In genomic region chr15:31299588-31300207, GRCh38 we compare ENCODE assay signal across 20 cellular contexts. TPM values are rescaled to one million over a fixed set of nuclear protein-coding genes. Genes with fewer than 3 reads are reported as not detected.
DNase-seq lines count a peak whose midpoint lies in the region; ATAC-seq, FAIRE-seq and TF ChIP-seq lines count a peak whose summit lies in the region.
"Had no signal": no experiment of that assay in that cellular context is flagged by ENCODE, and none has a peak within 500 bp of the region (broad histone marks: within the 10 kb centered on the region; RNA-seq: fewer than 3 reads in every experiment).

No MANE protein-coding gene starts in this region.

- no peaks in the 10 kb centered on the region for H3K27me3 ChIP-seq in DND-41 (ENCODE audit: insufficient read depth, low read length, poor library complexity)
- H3K27me3 ChIP-seq in HepG2 (ENCODE audit: control insufficient read depth in 1 of 2, insufficient read depth in 2 of 2, low read length in 2 of 2): no peaks in the 10 kb centered on the region
- H3K27me3 ChIP-seq: heart right ventricle, suprapubic skin had no signal

- H3K79me2 ChIP-seq in DND-41 (ENCODE audit: insufficient read depth, low read length): no peaks in the 10 kb centered on the region
- no peaks in the 10 kb centered on the region for H3K79me2 ChIP-seq in HepG2 (ENCODE audit: insufficient read depth, low read length)

- H3K9me3 ChIP-seq in A549 (no peaks in the 10 kb centered on the region), DND-41 (ENCODE audit: insufficient read depth, low read length, severe bottlenecking) (no peaks in the 10 kb centered on the region), HepG2 (ENCODE audit: low read length) (no peaks in the 10 kb centered on the region)
- H3K9me3 ChIP-seq: heart right ventricle, suprapubic skin had no signal

- POLR2A ChIA-PET in A549 (lab: Yijun Ruan, JAX) (interaction anchor here (1.4 kb wide), 1 partner anchor 27 kb away, joined by 4 read pairs; the partner anchor contains the start of gene KLF13), HepG2 (lab: Yijun Ruan, JAX) (interaction anchor here (4.5 kb wide), 1 partner anchor 26 kb away, joined by 26 read pairs; the partner anchor contains the start of gene KLF13)

- CTCF ChIA-PET in A549 (lab: Yijun Ruan, JAX): interaction anchor here (0.7 to 1.6 kb wide), 3 partner anchors 24 to 188 kb away, joined by 3 to 4 read pairs (median 4); no protein-coding TSS in a partner anchor
- CTCF ChIA-PET in HepG2 (lab: Yijun Ruan, JAX; ENCODE audit: low intra/inter-chr PET ratio, low total read pairs): no interaction called here

- ATAC-seq in A549 (no peak), DND-41 (ENCODE audit: insufficient read depth, low read depth) (no peak), HG02852 (IDR thresholded peaks at IDR 0.05; ENCODE audit: unreplicated experiment) (no peak), HepG2 (no peak)
- ATAC-seq: HCT116; natural killer cell treated with Interleukin-12 subunit alpha and Interleukin-12 subunit beta and Interleukin-15 and Interleukin-18, amount 100 ng/mL, for 72 hours had no signal

- no peak overlapping the region for H3K4me2 ChIP-seq in A549
- no peak overlapping the region for H3K4me2 ChIP-seq in DND-41 (ENCODE audit: insufficient read depth, low read length)
- no peak overlapping the region for H3K4me2 ChIP-seq in HepG2 (ENCODE audit: low read depth, low read length)
- H3K4me2 ChIP-seq: PC-9 had no signal

- in situ Hi-C loops in HepG2 (cut with HindIII; ENCODE audit: extremely low pct_ligation_motif_present, low pct_unique_long_range_greater_than_20kb): no loop called here

- H2AFZ ChIP-seq in DND-41 (ENCODE audit: low read depth, low read length) (no peak overlapping the region), HepG2 (ENCODE audit: low read length) (no peak overlapping the region)
- H2AFZ ChIP-seq: PC-9 had no signal

- H3K4me1 Mint-ChIP-seq in osteocyte (ENCODE audit: unreplicated experiment): peaks cover 19% of the 10 kb centered on the region

- no peak for TF ChIP-seq POLR2A in A549 (IDR thresholded peaks at IDR 0.05; ENCODE audit: low read length)
- no peak for TF ChIP-seq POLR2A in HepG2 (IDR thresholded peaks at IDR 0.05; ENCODE audit: insufficient read depth in 1 of 2, low read depth in 2 of 2, low read length in 2 of 2)

- DNase-seq in A549 (ENCODE audit: low read depth in 1 of 2, low spot score in 1 of 2): no peak
- peak; percentile 1 for DNase-seq in DND-41
- peak in 1 of 61 donors; percentile 74 for DNase-seq in caudate nucleus (lab: John Stamatoyannopoulos, UW)
- peak; percentile 75 for DNase-seq in osteocyte (ENCODE audit: extremely low spot score, unreplicated experiment)
- DNase-seq in HepG2 (ENCODE audit: low spot score): no peak
- DNase-seq in NCI-H187 treated with DMSO at 0.1 percent for 48 hours (lab: John Stamatoyannopoulos, UW): no peak
- no peak for DNase-seq in RPMI8226
- DNase-seq: activated naive CD4-positive, alpha-beta T cell; mesenchymal stem cell; NCI-H187; NCI-H510A treated with DMSO at 0.1 percent for 48 hours; PC-9 had no signal

- no peak overlapping the region for H3K4me3 ChIP-seq in A549
- no peak overlapping the region for H3K4me3 ChIP-seq in DND-41 (ENCODE audit: low read depth in 1 of 2, low read length in 2 of 2)
- no peak overlapping the region for H3K4me3 ChIP-seq in HepG2 (replicated peaks in 1 of 3; ENCODE audit: insufficient read depth in 1 of 3, low read depth in 2 of 3, low read length in 3 of 3)
- H3K4me3 ChIP-seq: heart right ventricle, PC-9, suprapubic skin had no signal

- TF ChIP-seq CTCF in A549 (IDR thresholded peaks at IDR 0.05) (no peak), DND-41 (IDR thresholded peaks at IDR 0.05; ENCODE audit: borderline replicate concordance, extremely low read depth, low read length, poor library complexity, severe bottlenecking) (no peak), osteocyte (IDR thresholded peaks at IDR 0.05) (no peak), HepG2 (CRISPR knock-in tag; IDR thresholded peaks at IDR 0.05) (no peak)

- H3K4me1 ChIP-seq in A549: peaks cover 69% of the 10 kb centered on the region
- peaks cover 4% of the 10 kb centered on the region for H3K4me1 ChIP-seq in DND-41 (ENCODE audit: insufficient read depth, low read length)
- peaks cover 92% of the 10 kb centered on the region for H3K4me1 ChIP-seq in HepG2 (ENCODE audit: insufficient read depth, low read length)

- no peak for FAIRE-seq in A549 (lab: Jason Lieb, UNC)
- no peak for FAIRE-seq in HepG2 (lab: Jason Lieb, UNC)
- FAIRE-seq: D721Med, islet of Langerhans, TTC549 had no signal

- H3K9me3 Mint-ChIP-seq in osteocyte (ENCODE audit: unreplicated experiment): no peaks in the 10 kb centered on the region
- H3K9me3 Mint-ChIP-seq: natural killer cell treated with Interleukin-12 subunit alpha and Interleukin-12 subunit beta and Interleukin-15 and Interleukin-18, amount 100 ng/mL, for 72 hours had no signal

- WGBS in A549 (ENCODE audit: missing lambda C conversion rate): 74% methylated on average over 13 of the region's 14 CpGs
- 97% methylated on average over 7 of the region's 14 CpGs for WGBS in HepG2 (ENCODE audit: low lambda C conversion rate)

- no peak for TF ChIP-seq RAD21 in A549 (conservative IDR thresholded peaks at IDR 0.05 in 1 of 2, IDR thresholded peaks at IDR 0.05 in 1 of 2)
- TF ChIP-seq RAD21 in HepG2 (CRISPR knock-in tag; IDR thresholded peaks at IDR 0.05): no peak

- peak overlapping the region; percentile 7 to 72; a peak in 3 of 6 replicates for H3K27ac ChIP-seq in A549
- H3K27ac ChIP-seq in DND-41 (ENCODE audit: low read length): no peak overlapping the region
- H3K27ac ChIP-seq in caudate nucleus (ENCODE audit: low read depth, low read length): peak overlapping the region; percentile 95
- H3K27ac ChIP-seq in HepG2 (ENCODE audit: extremely low read length, insufficient read depth, low read length): no peak overlapping the region
- H3K27ac ChIP-seq: PC-9, suprapubic skin had no signal

- TF ChIP-seq EP300 in A549 (IDR thresholded peaks at IDR 0.05) (no peak), HepG2 (IDR thresholded peaks at IDR 0.05; ENCODE audit: low read depth in 2 of 2, low read length in 2 of 2) (no peak), HepG2 (CRISPR knock-in tag; IDR thresholded peaks at IDR 0.05; ENCODE audit: borderline replicate concordance) (no peak)

- H3K27me3 Mint-ChIP-seq in osteocyte (ENCODE audit: unreplicated experiment): peaks cover 30% of the 10 kb centered on the region

- no peak overlapping the region for H3K27ac Mint-ChIP-seq in osteocyte (ENCODE audit: unreplicated experiment)
- H3K27ac Mint-ChIP-seq: natural killer cell treated with Interleukin-12 subunit alpha and Interleukin-12 subunit beta and Interleukin-15 and Interleukin-18, amount 100 ng/mL, for 72 hours had no signal

- H3K36me3 ChIP-seq in DND-41 (ENCODE audit: insufficient read depth, low read length) (no peaks in the 10 kb centered on the region), HepG2 (replicated peaks in 1 of 2; ENCODE audit: control insufficient read depth in 1 of 2, insufficient read depth in 2 of 2, low read length in 2 of 2) (no peaks in the 10 kb centered on the region)
- H3K36me3 ChIP-seq: heart right ventricle, suprapubic skin had no signal

- H3K36me3 Mint-ChIP-seq in osteocyte (ENCODE audit: unreplicated experiment): no peaks in the 10 kb centered on the region
- H3K36me3 Mint-ChIP-seq: natural killer cell treated with Interleukin-12 subunit alpha and Interleukin-12 subunit beta and Interleukin-15 and Interleukin-18, amount 100 ng/mL, for 72 hours had no signal

- H4K20me1 ChIP-seq in DND-41 (ENCODE audit: insufficient read depth, low read length) (no peaks in the 10 kb centered on the region), HepG2 (ENCODE audit: insufficient read depth, low read length) (no peaks in the 10 kb centered on the region)

- H3K4me3 Mint-ChIP-seq in osteocyte (ENCODE audit: unreplicated experiment): no peak overlapping the region
- H3K4me3 Mint-ChIP-seq: natural killer cell treated with Interleukin-12 subunit alpha and Interleukin-12 subunit beta and Interleukin-15 and Interleukin-18, amount 100 ng/mL, for 72 hours had no signal

- BruUV-seq in HepG2 (replicated peaks; lab: Mats Ljungman, UMichigan): no TSS peak

- H3K9ac ChIP-seq in DND-41 (ENCODE audit: low read depth, low read length) (no peak overlapping the region), HepG2 (ENCODE audit: insufficient read depth, low read depth, low read length) (no peak overlapping the region)

- intact Hi-C loops in HepG2 (cut with micrococcal nuclease; ENCODE audit: unreplicated experiment): no loop called here

TF ChIP-seq in HepG2, 621 proteins besides CTCF, POLR2A, EP300 and RAD21 (continues in another document):
- no peak for TF ChIP-seq SOX5 (CRISPR knock-in tag; IDR thresholded peaks at IDR 0.05; ENCODE audit: borderline replicate concordance)

RNA-seq across cellular contexts. Expression of gene KLF13, which starts 26.9 kb away (rescaled TPM):
- polyA plus RNA-seq in A549 (2011; rRNA removed): 53.5 and 67.0 TPM in 2 replicates
- 15.0 and 19.2 TPM in 2 replicates for polyA plus RNA-seq in A549 (2012; cell fraction: cytosol; rRNA removed)
- polyA plus RNA-seq in A549 (2012; cell fraction: nucleus; rRNA removed): 14.2 and 14.3 TPM in 2 replicates
- polyA plus RNA-seq in A549 (2017; fragmentation: RNase III; extraction: RNeasy Plus Mini Kit Qiagen cat#74134 plus additional on column Dnase treatment): 42.7 to 53.5 TPM (median 52.5 TPM) in 3 replicates
- 38.8 and 42.3 TPM in 2 replicates for polyA minus RNA-seq in A549 (2011; rRNA and poly(A)+ RNA removed)
- 54.5 and 57.7 TPM in 2 replicates for total RNA-seq in osteocyte
- total RNA-seq in HepG2 (2016; rRNA removed; fragmentation: Illumina TruSeq; extraction: Trizol): 25.1 and 27.8 TPM in 2 replicates
- 1.4 and 2.8 TPM in 2 replicates for total RNA-seq in HepG2 (2016; cell fraction: cytosol; rRNA removed; fragmentation: Illumina TruSeq; extraction: Trizol; ENCODE audit: low read depth)
- 21.2 and 24.1 TPM in 2 replicates for total RNA-seq in HepG2 (2016; cell fraction: insoluble cytoplasmic fraction; rRNA removed; fragmentation: Illumina TruSeq; extraction: Trizol)
- 6.8 and 8.3 TPM in 2 replicates for total RNA-seq in HepG2 (2016; cell fraction: membrane; rRNA removed; fragmentation: Illumina TruSeq; extraction: Trizol)
- total RNA-seq in HepG2 (2016; cell fraction: nucleus; rRNA removed; fragmentation: Illumina TruSeq; extraction: Trizol): 13.1 and 18.9 TPM in 2 replicates
- polyA plus RNA-seq in HepG2 (2011; rRNA removed): 16.8 and 18.8 TPM in 2 replicates
- 9.1 and 11.1 TPM in 2 replicates for polyA plus RNA-seq in HepG2 (2011; cell fraction: cytosol; rRNA removed)
- 12.3 and 14.2 TPM in 2 replicates for polyA plus RNA-seq in HepG2 (2011; cell fraction: nucleus; rRNA removed)
- polyA plus RNA-seq in HepG2 (2012): 22.0 and 24.4 TPM in 2 replicates
- polyA plus RNA-seq in HepG2 (2016; cell fraction: cytosol; fragmentation: Illumina TruSeq; extraction: Trizol; ENCODE audit: low read depth): 1.1 and 2.1 TPM in 2 replicates
- polyA plus RNA-seq in HepG2 (2016; cell fraction: insoluble cytoplasmic fraction; fragmentation: Illumina TruSeq; extraction: Trizol; ENCODE audit: low read depth): 31.2 and 34.3 TPM in 2 replicates
- 5.5 and 7.5 TPM in 2 replicates for polyA plus RNA-seq in HepG2 (2016; cell fraction: membrane; fragmentation: Illumina TruSeq; extraction: Trizol; ENCODE audit: low read depth)
- 30.0 and 34.4 TPM in 2 replicates for polyA plus RNA-seq in HepG2 (2016; cell fraction: nucleus; fragmentation: Illumina TruSeq; extraction: Trizol; ENCODE audit: insufficient read depth, low read depth)
- polyA minus RNA-seq in HepG2 (2011; rRNA and poly(A)+ RNA removed; ENCODE audit: low replicate concordance): 23.8 and 65.8 TPM in 2 replicates
- 12.2 and 13.9 TPM in 2 replicates for polyA minus RNA-seq in HepG2 (2011; cell fraction: cytosol; rRNA and poly(A)+ RNA removed)
- polyA minus RNA-seq in HepG2 (2011; cell fraction: nucleus; rRNA and poly(A)+ RNA removed): 6.3 and 8.8 TPM in 2 replicates

Comparison
In these comparisons a context has a peak if more than half of its experiments do, and no peak if none do; other contexts are left out.
1. DNase-seq: peak in DND-41 (single experiment) and osteocyte (single experiment); none in A549 (0 of 2), HepG2 (single experiment), NCI-H187 treated with DMSO at 0.1 percent for 48 hours (single experiment) and RPMI8226 (single experiment).
2. H3K27ac ChIP-seq: peak in A549 (2 of 2) and caudate nucleus (single experiment); none in DND-41 (single experiment) and HepG2 (single experiment).